In genomic region chr5:135392256-135392655, GRCh38 we compare ENCODE assay signal across 9 cellular contexts. TPM values are rescaled to one million over a fixed set of nuclear protein-coding genes. Genes with fewer than 3 reads are reported as not detected.
A peak's percentile ranks its signal among the peaks of the same experiment; 100 is the strongest.
DNase-seq lines count a peak whose midpoint lies in the region; ATAC-seq, FAIRE-seq and TF ChIP-seq lines count a peak whose summit lies in the region.
"Had no signal": no experiment of that assay in that cellular context is flagged by ENCODE, and none has a peak within 500 bp of the region (broad histone marks: within the 10 kb centered on the region; RNA-seq: fewer than 3 reads in every experiment).

No MANE protein-coding gene starts in this region.

- DNase-seq in activated naive CD4-positive, alpha-beta T cell treated with anti-CD3 and anti-CD28 coated beads, Interleukin-2, amount 50 U/mL, for 72 hours (ENCODE audit: low spot score in 2 of 2) = no peak
- no peak for DNase-seq in activated naive CD4-positive, alpha-beta T cell (lab: John Stamatoyannopoulos, UW)
- DNase-seq in activated naive CD8-positive, alpha-beta T cell treated with anti-CD3 and anti-CD28 coated beads, Interleukin-2, amount 10 ng/mL, durations not matched to agents 7 days and 5 days = no peak
- peak; percentile 24 for DNase-seq in kidney glomerular epithelial cell (lab: John Stamatoyannopoulos, UW)
- DNase-seq in GM12892 (ENCODE audit: insufficient read length) = no peak
- DNase-seq in UCSD-AML1 (lab: John Stamatoyannopoulos, UW; ENCODE audit: unreplicated experiment) = no peak
- DNase-seq in KBM-7 = no peak

- in situ Hi-C loops in KBM-7 (cut with MboI; ENCODE audit: low pct_unique_long_range_greater_than_20kb, low sequenced_read_pairs) = no loop called here

- no peaks in the 10 kb centered on the region for H3K9me3 Mint-ChIP-seq in activated naive CD4-positive, alpha-beta T cell treated with anti-CD3 and anti-CD28 coated beads, Interleukin-2, amount 50 U/mL, for 72 hours
- no peaks in the 10 kb centered on the region for H3K9me3 Mint-ChIP-seq in activated naive CD8-positive, alpha-beta T cell treated with anti-CD3 and anti-CD28 coated beads, Interleukin-2, amount 10 ng/mL, durations not matched to agents 7 days and 5 days

- ATAC-seq in activated naive CD4-positive, alpha-beta T cell treated with anti-CD3 and anti-CD28 coated beads, Interleukin-2, amount 50 U/mL, for 72 hours = peak; percentile 74 to 77
- no peak for ATAC-seq in activated naive CD8-positive, alpha-beta T cell treated with anti-CD3 and anti-CD28 coated beads, Interleukin-2, amount 10 ng/mL, durations not matched to agents 7 days and 5 days (ENCODE audit: low read depth)

- H3K4me1 ChIP-seq in thymus (ENCODE audit: control insufficient read depth, insufficient read depth, low read length) = peaks cover 8% of the 10 kb centered on the region

- H3K36me3 ChIP-seq in thymus (ENCODE audit: control insufficient read depth, insufficient read depth) = peaks cover 26% of the 10 kb centered on the region

- no peak for TF ChIP-seq POLR2A in GM12892 (IDR thresholded peaks at IDR 0.05; ENCODE audit: low read depth, low read length)

- no peak for FAIRE-seq in GM12892 (lab: Jason Lieb, UNC)
- FAIRE-seq: endometrium had no signal

- WGBS in thymus = 87% methylated on average over 2 of the region's 2 CpGs

- POLR2A ChIA-PET in activated naive CD8-positive, alpha-beta T cell treated with anti-CD3 and anti-CD28 coated beads, Interleukin-2, amount 10 ng/mL, durations not matched to agents 7 days and 5 days (lab: Charles Lee) = no interaction called here

- H3K27ac Mint-ChIP-seq in activated naive CD4-positive, alpha-beta T cell treated with anti-CD3 and anti-CD28 coated beads, Interleukin-2, amount 50 U/mL, for 72 hours = peak overlapping the region; percentile 5 to 89
- H3K27ac Mint-ChIP-seq in activated naive CD8-positive, alpha-beta T cell treated with anti-CD3 and anti-CD28 coated beads, Interleukin-2, amount 10 ng/mL, durations not matched to agents 7 days and 5 days = peak overlapping the region; percentile 55

- H3K9me3 ChIP-seq in thymus (ENCODE audit: control insufficient read depth) = no peaks in the 10 kb centered on the region

- no peaks in the 10 kb centered on the region for H3K27me3 ChIP-seq in thymus (ENCODE audit: control insufficient read depth, insufficient read depth)

- no peak overlapping the region for H3K4me3 Mint-ChIP-seq in activated naive CD8-positive, alpha-beta T cell treated with anti-CD3 and anti-CD28 coated beads, Interleukin-2, amount 10 ng/mL, durations not matched to agents 7 days and 5 days

- no peak overlapping the region for H3K4me3 ChIP-seq in thymus (ENCODE audit: low read length)

- H3K27ac ChIP-seq in thymus (ENCODE audit: low read depth) = peak overlapping the region; percentile 43

- peaks cover 18 to 26% of the 10 kb centered on the region in 2 donors for H3K36me3 Mint-ChIP-seq in activated naive CD4-positive, alpha-beta T cell treated with anti-CD3 and anti-CD28 coated beads, Interleukin-2, amount 50 U/mL, for 72 hours
- peaks cover 31% of the 10 kb centered on the region for H3K36me3 Mint-ChIP-seq in activated naive CD8-positive, alpha-beta T cell treated with anti-CD3 and anti-CD28 coated beads, Interleukin-2, amount 10 ng/mL, durations not matched to agents 7 days and 5 days

- no peaks in the 10 kb centered on the region for H3K27me3 Mint-ChIP-seq in activated naive CD8-positive, alpha-beta T cell treated with anti-CD3 and anti-CD28 coated beads, Interleukin-2, amount 10 ng/mL, durations not matched to agents 7 days and 5 days

- H3K4me1 Mint-ChIP-seq in activated naive CD8-positive, alpha-beta T cell treated with anti-CD3 and anti-CD28 coated beads, Interleukin-2, amount 10 ng/mL, durations not matched to agents 7 days and 5 days = peaks cover 58% of the 10 kb centered on the region

RNA-seq across cellular contexts. Expression of gene MACROH2A1, which starts 6.8 kb away (rescaled TPM):
- total RNA-seq in activated naive CD4-positive, alpha-beta T cell treated with anti-CD3 and anti-CD28 coated beads, Interleukin-2, amount 50 U/mL, for 72 hours = 100 to 1,000 TPM in 1 of 2 donors, 10 to 100 TPM in 1; 90.2 to 166 TPM
- 100 to 1,000 TPM; 253 to 258 TPM for total RNA-seq in activated naive CD8-positive, alpha-beta T cell treated with anti-CD3 and anti-CD28 coated beads, Interleukin-2, amount 10 ng/mL, durations not matched to agents 7 days and 5 days
- 206 TPM for polyA plus RNA-seq in thymus
- 133 TPM for polyA plus RNA-seq in GM12892 (2012; ENCODE audit: missing spikeins)

RNA-seq across cellular contexts. Expression of gene DCANP1, which starts 54.9 kb away (rescaled TPM):
- total RNA-seq in activated naive CD4-positive, alpha-beta T cell treated with anti-CD3 and anti-CD28 coated beads, Interleukin-2, amount 50 U/mL, for 72 hours = not detected
- total RNA-seq in activated naive CD8-positive, alpha-beta T cell treated with anti-CD3 and anti-CD28 coated beads, Interleukin-2, amount 10 ng/mL, durations not matched to agents 7 days and 5 days = not detected
- 0.25 TPM for polyA plus RNA-seq in thymus
- not detected for polyA plus RNA-seq in GM12892 (2012; ENCODE audit: missing spikeins)

RNA-seq across cellular contexts. Expression of gene TIFAB, which starts 59.9 kb away (rescaled TPM):
- total RNA-seq in activated naive CD4-positive, alpha-beta T cell treated with anti-CD3 and anti-CD28 coated beads, Interleukin-2, amount 50 U/mL, for 72 hours = not detected
- not detected for total RNA-seq in activated naive CD8-positive, alpha-beta T cell treated with anti-CD3 and anti-CD28 coated beads, Interleukin-2, amount 10 ng/mL, durations not matched to agents 7 days and 5 days
- 0.30 TPM for polyA plus RNA-seq in thymus
- 0.15 TPM for polyA plus RNA-seq in GM12892 (2012; ENCODE audit: missing spikeins)
